In the genomic region with DNA sequence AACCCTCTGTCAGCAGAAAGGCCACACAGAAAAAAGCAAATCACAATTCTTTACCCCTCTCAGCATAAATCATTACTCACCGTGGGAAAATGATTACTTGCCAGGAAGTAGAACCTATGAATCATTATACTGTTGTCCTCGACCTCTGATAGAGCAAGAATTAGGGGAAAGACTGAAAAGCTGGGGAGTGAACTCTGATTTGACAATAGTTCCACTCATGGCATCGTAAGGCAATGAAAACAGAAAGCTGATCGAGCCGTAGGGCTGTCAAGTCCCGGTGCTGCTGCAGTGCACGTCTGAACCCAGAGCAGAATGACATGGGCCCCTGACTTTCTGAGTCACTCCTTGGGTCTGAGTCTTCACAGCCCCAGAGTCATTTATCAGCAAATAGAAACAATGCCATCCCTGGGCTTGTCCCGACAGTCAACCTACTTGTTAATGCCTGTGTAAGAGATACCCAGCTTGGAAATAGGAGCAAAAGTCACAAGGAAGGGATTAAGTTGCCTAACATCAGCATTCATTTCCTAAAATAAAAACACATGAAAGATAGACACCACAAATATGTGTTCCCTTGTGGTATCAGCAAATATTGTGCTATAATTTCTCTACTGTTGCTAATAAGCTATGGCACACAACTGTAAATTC, we compare ENCODE assay signal across 8 cellular contexts.
A peak's percentile ranks its signal among the peaks of the same experiment; 100 is the strongest.
DNase-seq lines count a peak whose midpoint lies in the region; ATAC-seq lines count a peak whose summit lies in the region.

No MANE protein-coding gene starts in this region.

- H3K9ac ChIP-seq in adipocyte (ENCODE audit: low read length): peak overlapping the region; percentile 82

- DNase-seq in HCEC 1CT: peak; percentile 89
- DNase-seq in MV-4-11 (lab: John Stamatoyannopoulos, UW): peak; percentile 43
- peak; percentile 87 for DNase-seq in adipocyte (ENCODE audit: low read depth)
- DNase-seq in kidney tubule cell (ENCODE audit: low spot score): peak; percentile 95
- DNase-seq in stimulated activated CD4-positive, alpha-beta T cell treated with anti-CD3 and anti-CD28 coated beads, Interleukin-4, amount 100 ng/mL, for 4 hours: peak; percentile 14 to 37
- no peak for DNase-seq in NCI-H526 (lab: John Stamatoyannopoulos, UW)
- no peak for DNase-seq in NCI-H2029 (lab: John Stamatoyannopoulos, UW)

- no peaks in the 10 kb centered on the region for H3K27me3 ChIP-seq in adipocyte (replicated peaks; ENCODE audit: control insufficient read depth, insufficient read depth, low read length)

- peaks cover 62% of the 10 kb centered on the region for H3K4me1 ChIP-seq in adipocyte (ENCODE audit: control insufficient read depth, insufficient read depth, low read length)

- H3K4me3 ChIP-seq in adipocyte (ENCODE audit: low read length): peak overlapping the region; percentile 74

- no peaks in the 10 kb centered on the region for H3K36me3 ChIP-seq in adipocyte (ENCODE audit: control insufficient read depth, insufficient read depth, low read length, severe bottlenecking)

- ATAC-seq in GM18499 (IDR thresholded peaks at IDR 0.05; ENCODE audit: insufficient read depth, unreplicated experiment): peak; percentile 19

- H3K9me3 ChIP-seq in adipocyte (ENCODE audit: control insufficient read depth, low read length): no peaks in the 10 kb centered on the region

Comparison
In these comparisons a context has a peak if more than half of its experiments do, and no peak if none do; other contexts are left out.
1. DNase-seq: peak in HCEC 1CT (single experiment), MV-4-11 (single experiment), adipocyte (single experiment), kidney tubule cell (single experiment) and stimulated activated CD4-positive, alpha-beta T cell treated with anti-CD3 and anti-CD28 coated beads, Interleukin-4, amount 100 ng/mL, for 4 hours (2 of 2); none in NCI-H526 (0 of 2) and NCI-H2029 (single experiment).